Comparison of ENCODE assay signal across 11 cellular contexts in genomic region chr11:95556011-95556341, GRCh38.
DNase-seq lines count a peak whose midpoint lies in the region; ATAC-seq and TF ChIP-seq lines count a peak whose summit lies in the region.
"Had no signal": no experiment of that assay in that cellular context is flagged by ENCODE, and none has a peak within 500 bp of the region (broad histone marks: within the 10 kb centered on the region; RNA-seq: fewer than 3 reads in every experiment).

No MANE protein-coding gene starts in this region.

- H3K27ac Mint-ChIP-seq in activated T-helper 2 cell treated with anti-CD3 and anti-CD28 coated beads, Interferon-gamma antibody, Interleukin-2, Interleukin-4, amounts not matched to agents 10 μg/mL and 5 μg/mL and 100 μg/mL, durations not matched to agents 14 hours and 24 hours and 36 hours, result peak overlapping the region; percentile 91
- H3K27ac Mint-ChIP-seq in mesothelial cell of epicardium, result peak overlapping the region; percentile 95
- H3K27ac Mint-ChIP-seq in endothelial cell (ENCODE audit: unreplicated experiment), result no peak overlapping the region

- no peak overlapping the region for H3K27ac ChIP-seq in left ventricle myocardium inferior (replicated peaks)

- TF ChIP-seq CTCF in mesothelial cell of epicardium (IDR thresholded peaks at IDR 0.05; ENCODE audit: unreplicated experiment), result no peak
- TF ChIP-seq CTCF in left ventricle myocardium inferior (IDR thresholded peaks at IDR 0.05; ENCODE audit: borderline replicate concordance), result no peak
- TF ChIP-seq CTCF in endothelial cell (IDR thresholded peaks at IDR 0.05; ENCODE audit: unreplicated experiment), result no peak

- H3K27me3 ChIP-seq in left ventricle myocardium inferior (ENCODE audit: low read depth), result no peaks in the 10 kb centered on the region

- no peaks in the 10 kb centered on the region for H3K9me3 Mint-ChIP-seq in activated T-helper 2 cell treated with anti-CD3 and anti-CD28 coated beads, Interferon-gamma antibody, Interleukin-2, Interleukin-4, amounts not matched to agents 10 μg/mL and 5 μg/mL and 100 μg/mL, durations not matched to agents 14 hours and 24 hours and 36 hours
- H3K9me3 Mint-ChIP-seq in mesothelial cell of epicardium, result peaks cover 3% of the 10 kb centered on the region
- no peaks in the 10 kb centered on the region for H3K9me3 Mint-ChIP-seq in endothelial cell (ENCODE audit: unreplicated experiment)

- no peak overlapping the region for H3K4me3 Mint-ChIP-seq in activated T-helper 2 cell treated with anti-CD3 and anti-CD28 coated beads, Interferon-gamma antibody, Interleukin-2, Interleukin-4, amounts not matched to agents 10 μg/mL and 5 μg/mL and 100 μg/mL, durations not matched to agents 14 hours and 24 hours and 36 hours (ENCODE audit: low read depth)
- no peak overlapping the region for H3K4me3 Mint-ChIP-seq in mesothelial cell of epicardium
- H3K4me3 Mint-ChIP-seq in endothelial cell (ENCODE audit: unreplicated experiment), result no peak overlapping the region

- peaks cover 9% of the 10 kb centered on the region for H3K36me3 Mint-ChIP-seq in activated T-helper 2 cell treated with anti-CD3 and anti-CD28 coated beads, Interferon-gamma antibody, Interleukin-2, Interleukin-4, amounts not matched to agents 10 μg/mL and 5 μg/mL and 100 μg/mL, durations not matched to agents 14 hours and 24 hours and 36 hours (ENCODE audit: low read depth)
- H3K36me3 Mint-ChIP-seq in mesothelial cell of epicardium, result no peaks in the 10 kb centered on the region
- H3K36me3 Mint-ChIP-seq in endothelial cell (ENCODE audit: low read depth, unreplicated experiment), result no peaks in the 10 kb centered on the region

- H3K4me3 ChIP-seq in GM08714 (ENCODE audit: low read length), result peak overlapping the region; percentile 61; the same call in 1 of the 2 replicates
- no peak overlapping the region for H3K4me3 ChIP-seq in left ventricle myocardium inferior

- no peaks in the 10 kb centered on the region for H3K4me1 ChIP-seq in left ventricle myocardium inferior

- peaks cover 37% of the 10 kb centered on the region for H3K4me1 Mint-ChIP-seq in activated T-helper 2 cell treated with anti-CD3 and anti-CD28 coated beads, Interferon-gamma antibody, Interleukin-2, Interleukin-4, amounts not matched to agents 10 μg/mL and 5 μg/mL and 100 μg/mL, durations not matched to agents 14 hours and 24 hours and 36 hours (ENCODE audit: low read depth)
- H3K4me1 Mint-ChIP-seq in mesothelial cell of epicardium (peaks cover 75% of the 10 kb centered on the region), endothelial cell (ENCODE audit: unreplicated experiment) (no peaks in the 10 kb centered on the region)

- no peaks in the 10 kb centered on the region for H3K9me3 ChIP-seq in left ventricle myocardium inferior (replicated peaks)

- ATAC-seq in GM19035 (IDR thresholded peaks at IDR 0.05; ENCODE audit: unreplicated experiment) (peak; percentile 11), GM18519 (IDR thresholded peaks at IDR 0.05; ENCODE audit: low FRiP score, unreplicated experiment) (no peak)

- intact Hi-C loops in activated T-helper 2 cell treated with anti-CD3 and anti-CD28 coated beads, Interferon-gamma antibody, Interleukin-2, Interleukin-4, amounts not matched to agents 10 μg/mL and 5 μg/mL and 100 μg/mL, durations not matched to agents 14 hours and 24 hours and 36 hours (cut with micrococcal nuclease), result loop anchor here (1.0 to 5.0 kb wide), 11 partner anchors 12 to 464 kb away; no protein-coding TSS in a partner anchor
- intact Hi-C loops in left ventricle myocardium inferior (cut with micrococcal nuclease), result no loop called here

- H3K36me3 ChIP-seq in left ventricle myocardium inferior, result no peaks in the 10 kb centered on the region

- DNase-seq in activated T-helper 2 cell treated with anti-CD3 and anti-CD28 coated beads, Interferon-gamma antibody, Interleukin-2, Interleukin-4, amounts not matched to agents 10 μg/mL and 5 μg/mL and 100 μg/mL, durations not matched to agents 14 hours and 24 hours and 36 hours (ENCODE audit: low spot score), result no peak
- DNase-seq in mesothelial cell of epicardium (ENCODE audit: low spot score in 2 of 2, unreplicated experiment in 2 of 2), result no peak
- DNase-seq in left ventricle myocardium inferior, result no peak
- no peak for DNase-seq in endothelial cell (ENCODE audit: low spot score)
- no peak for DNase-seq in HuH-7 (ENCODE audit: low spot score)
- DNase-seq: activated CD8-positive, alpha-beta memory T cell treated with anti-CD3 and anti-CD28 coated beads, Interleukin-2, amount 50 U/mL, for 4 hours; C1 segment of cervical spinal cord; NCI-H1092 had no signal

- no peaks in the 10 kb centered on the region for H3K27me3 Mint-ChIP-seq in activated T-helper 2 cell treated with anti-CD3 and anti-CD28 coated beads, Interferon-gamma antibody, Interleukin-2, Interleukin-4, amounts not matched to agents 10 μg/mL and 5 μg/mL and 100 μg/mL, durations not matched to agents 14 hours and 24 hours and 36 hours (ENCODE audit: low read depth)
- H3K27me3 Mint-ChIP-seq in mesothelial cell of epicardium (ENCODE audit: low read depth) (no peaks in the 10 kb centered on the region), endothelial cell (ENCODE audit: unreplicated experiment) (no peaks in the 10 kb centered on the region)
